Comparison of ENCODE assay signal across 8 cellular contexts in the genomic region with DNA sequence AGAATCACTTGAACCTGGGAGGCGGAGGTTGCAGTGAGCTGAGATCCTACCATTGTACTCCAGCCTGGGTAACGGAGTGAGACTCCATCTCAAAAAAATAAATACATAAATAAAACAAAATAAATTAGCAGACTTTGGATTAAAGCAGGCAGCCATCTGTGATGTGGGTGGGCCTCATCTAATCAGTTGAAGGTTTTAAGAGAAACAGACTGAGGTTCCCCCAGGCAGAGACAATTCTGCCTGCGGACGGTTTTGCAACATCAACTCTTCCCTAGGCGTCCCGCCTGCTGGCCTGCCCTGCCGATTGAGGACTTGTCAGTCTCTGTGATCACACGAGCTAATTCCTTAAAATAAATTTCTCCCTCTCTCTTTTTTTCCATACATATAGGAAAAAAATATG. TPM values are rescaled to one million over a fixed set of nuclear protein-coding genes. Genes with fewer than 3 reads are reported as not detected.
"Had no signal": no experiment of that assay in that cellular context is flagged by ENCODE, and none has a peak within 500 bp of the region (broad histone marks: within the 10 kb centered on the region; RNA-seq: fewer than 3 reads in every experiment).

No MANE protein-coding gene starts in this region.

- ATAC-seq: GM12878 had no signal

- FAIRE-seq: G401.6, GM12878, GM12891, GM12892, GM18507, GM19239 had no signal

- DNase-seq: GDM1, GF-D8 had no signal

- H3K4me3 ChIP-seq: GM12878 had no signal

RNA-seq across cellular contexts. Expression of a gene that starts 28.6 kb away (rescaled TPM):
- total RNA-seq: GM12878 had no signal

RNA-seq across cellular contexts. Expression of a gene that starts 35.4 kb away (rescaled TPM):
- polyA plus RNA-seq: GM12878 had no signal
